In genomic region chr7:86939197-86939814, GRCh38 we compare ENCODE assay signal across 8 cellular contexts.
A peak's percentile ranks its signal among the peaks of the same experiment; 100 is the strongest.
DNase-seq lines count a peak whose midpoint lies in the region; ATAC-seq and TF ChIP-seq lines count a peak whose summit lies in the region.

No MANE protein-coding gene starts in this region.

- no peaks in the 10 kb centered on the region for H3K4me1 ChIP-seq in ovary (ENCODE audit: insufficient read depth)

- H3K4me1 Mint-ChIP-seq in CD4-positive, alpha-beta T cell (ENCODE audit: low read depth), result no peaks in the 10 kb centered on the region

- H3K36me3 ChIP-seq in ovary, result no peaks in the 10 kb centered on the region

- peak; percentile 69 for TF ChIP-seq CTCF in CD4-positive, alpha-beta T cell (IDR thresholded peaks at IDR 0.05)
- TF ChIP-seq CTCF in fibroblast of pulmonary artery (IDR thresholded peaks at IDR 0.05; ENCODE audit: low read length, missing control alignments), result peak; percentile 77
- TF ChIP-seq CTCF in ovary (IDR thresholded peaks at IDR 0.05), result peak in 2 of 3 donors; percentile 43 to 44

- H3K4me3 Mint-ChIP-seq in CD4-positive, alpha-beta T cell, result no peak overlapping the region

- peak; percentile 71 for ATAC-seq in CD4-positive, alpha-beta T cell (ENCODE audit: poor library complexity)
- peak; percentile 85 for ATAC-seq in GM18511 (IDR thresholded peaks at IDR 0.05; ENCODE audit: unreplicated experiment)
- peak; percentile 89 for ATAC-seq in HG03064 (IDR thresholded peaks at IDR 0.05; ENCODE audit: low read depth, unreplicated experiment)

- peak in 5 of 10 experiments; percentile 9 to 30 (median 16) for DNase-seq in CD4-positive, alpha-beta T cell
- DNase-seq in NCI-H2227 (lab: John Stamatoyannopoulos, UW; ENCODE audit: unreplicated experiment) (peak; percentile 84), fibroblast of pulmonary artery (ENCODE audit: low read depth) (peak; percentile 82), ovary (peak in 1 of 5 donors; percentile 28)
- peak; percentile 24 to 68 for DNase-seq in activated CD4-positive, alpha-beta T cell treated with anti-CD3 and anti-CD28 coated beads for 4 hours
- DNase-seq in activated effector memory CD4-positive, alpha-beta T cell treated with anti-CD3 and anti-CD28 coated beads, Interleukin-2, amount 50 U/mL, for 16 hours, result no peak

- no peak for TF ChIP-seq POLR2A in ovary (IDR thresholded peaks at IDR 0.05)

- CTCF ChIA-PET in CD4-positive, alpha-beta T cell (lab: Charles Lee), result interaction anchor here (0.9 kb wide), 1 partner anchor 9 kb away, joined by 3 read pairs; no protein-coding TSS in a partner anchor

- H3K36me3 Mint-ChIP-seq in CD4-positive, alpha-beta T cell (ENCODE audit: low read depth), result no peaks in the 10 kb centered on the region

- no peaks in the 10 kb centered on the region for H3K9me3 ChIP-seq in CD4-positive, alpha-beta T cell (ENCODE audit: control insufficient read depth, low read length)
- no peaks in the 10 kb centered on the region for H3K9me3 ChIP-seq in ovary

- no peak overlapping the region for H3K27ac Mint-ChIP-seq in CD4-positive, alpha-beta T cell

- no peak overlapping the region for H3K27ac ChIP-seq in CD4-positive, alpha-beta T cell (ENCODE audit: low read depth, low read length)
- no peak overlapping the region for H3K27ac ChIP-seq in ovary

- H3K4me3 ChIP-seq in fibroblast of pulmonary artery (replicated peaks; ENCODE audit: low read depth, low read length) (no peak overlapping the region), ovary (no peak overlapping the region)

- no peaks in the 10 kb centered on the region for H3K9me3 Mint-ChIP-seq in CD4-positive, alpha-beta T cell

- TF ChIP-seq EP300 in ovary (IDR thresholded peaks at IDR 0.05), result no peak

- H3K27me3 ChIP-seq in CD4-positive, alpha-beta T cell (ENCODE audit: control insufficient read depth, insufficient read depth, low read length), result no peaks in the 10 kb centered on the region
- no peaks in the 10 kb centered on the region for H3K27me3 ChIP-seq in ovary

- POLR2A ChIA-PET in CD4-positive, alpha-beta T cell (lab: Charles Lee), result no interaction called here

- intact Hi-C loops in CD4-positive, alpha-beta T cell (cut with DNase I, micrococcal nuclease), result loop anchor here (1.0 to 5.0 kb wide), 5 partner anchors 53 to 298 kb away; no protein-coding TSS in a partner anchor
- intact Hi-C loops in ovary (cut with DNase I), result loop anchor here in 1 of 4 donors (10.0 kb wide), 1 partner anchor 295 kb away; no protein-coding TSS in a partner anchor

- H3K27me3 Mint-ChIP-seq in CD4-positive, alpha-beta T cell, result peaks cover 9% of the 10 kb centered on the region

- WGBS in ovary, 3 donors, result 0 to 8% (median 4%) methylated on average over 3 of the region's 3 CpGs
